4 cellular contexts compared by ENCODE assay signal in the genomic region with DNA sequence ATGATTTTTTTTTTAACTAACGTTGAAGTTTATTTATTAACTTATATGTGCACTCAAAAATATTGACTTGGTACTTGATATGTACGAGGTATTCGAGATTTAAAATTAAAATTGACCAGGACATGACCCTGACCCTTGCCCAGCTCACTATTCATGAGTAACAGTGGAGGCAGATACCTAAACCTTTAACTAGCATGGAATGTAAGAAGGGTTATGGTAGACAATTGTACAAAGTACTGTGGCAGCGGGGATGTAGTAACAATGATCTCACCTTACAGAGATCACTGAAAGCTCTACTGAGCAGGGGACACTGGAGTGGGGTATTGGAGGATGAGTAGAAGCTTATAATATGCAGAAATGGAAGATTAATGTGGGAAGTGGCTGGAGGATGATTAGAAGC.
TF ChIP-seq lines count a peak whose summit lies in the region.

No MANE protein-coding gene starts in this region.

TF ChIP-seq in A549, 52 proteins besides CTCF, POLR2A, EP300 and RAD21:
- TF ChIP-seq HOXA7 (CRISPR knock-in tag; IDR thresholded peaks at IDR 0.05) (no peak), HEYL (CRISPR knock-in tag; IDR thresholded peaks at IDR 0.05) (no peak), CBX8 (IDR thresholded peaks at IDR 0.05) (no peak), NPAS2 (CRISPR knock-in tag; IDR thresholded peaks at IDR 0.05; ENCODE audit: borderline replicate concordance) (no peak), FOSB (CRISPR knock-in tag; IDR thresholded peaks at IDR 0.05) (no peak), TFCP2L1 (CRISPR knock-in tag; IDR thresholded peaks at IDR 0.05) (no peak), BHLHE40 (IDR thresholded peaks at IDR 0.05; ENCODE audit: low read depth, low read length) (no peak), RFX5 (IDR thresholded peaks at IDR 0.05) (no peak), RARB (CRISPR knock-in tag; IDR thresholded peaks at IDR 0.05) (no peak)
- TF ChIP-seq, protein P1, sequence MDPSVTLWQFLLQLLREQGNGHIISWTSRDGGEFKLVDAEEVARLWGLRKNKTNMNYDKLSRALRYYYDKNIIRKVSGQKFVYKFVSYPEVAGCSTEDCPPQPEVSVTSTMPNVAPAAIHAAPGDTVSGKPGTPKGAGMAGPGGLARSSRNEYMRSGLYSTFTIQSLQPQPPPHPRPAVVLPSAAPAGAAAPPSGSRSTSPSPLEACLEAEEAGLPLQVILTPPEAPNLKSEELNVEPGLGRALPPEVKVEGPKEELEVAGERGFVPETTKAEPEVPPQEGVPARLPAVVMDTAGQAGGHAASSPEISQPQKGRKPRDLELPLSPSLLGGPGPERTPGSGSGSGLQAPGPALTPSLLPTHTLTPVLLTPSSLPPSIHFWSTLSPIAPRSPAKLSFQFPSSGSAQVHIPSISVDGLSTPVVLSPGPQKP (IDR thresholded peaks at IDR 0.05; ENCODE audit: low read depth, low read length), result no peak
- TF ChIP-seq, protein P2, sequence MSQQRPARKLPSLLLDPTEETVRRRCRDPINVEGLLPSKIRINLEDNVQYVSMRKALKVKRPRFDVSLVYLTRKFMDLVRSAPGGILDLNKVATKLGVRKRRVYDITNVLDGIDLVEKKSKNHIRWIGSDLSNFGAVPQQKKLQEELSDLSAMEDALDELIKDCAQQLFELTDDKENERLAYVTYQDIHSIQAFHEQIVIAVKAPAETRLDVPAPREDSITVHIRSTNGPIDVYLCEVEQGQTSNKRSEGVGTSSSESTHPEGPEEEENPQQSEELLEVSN (IDR thresholded peaks at IDR 0.05; ENCODE audit: borderline replicate concordance, low read depth), result no peak

TF ChIP-seq in GM23338, 12 proteins besides CTCF, POLR2A, EP300 and RAD21:
- TF ChIP-seq CREB1 (CRISPR knock-in tag; IDR thresholded peaks at IDR 0.05; ENCODE audit: low read depth), result no peak

TF ChIP-seq in H1, 55 proteins besides CTCF, POLR2A, EP300 and RAD21 (continues in another document):
- TF ChIP-seq SP1 (IDR thresholded peaks at IDR 0.05; ENCODE audit: low read depth, low read length) (no peak), FOSL1 (IDR thresholded peaks at IDR 0.05; ENCODE audit: insufficient read depth, low read depth, low read length) (no peak), CBX8 (IDR thresholded peaks at IDR 0.05; ENCODE audit: borderline replicate concordance, low read depth, low read length) (no peak), SAP30 (IDR thresholded peaks at IDR 0.05; ENCODE audit: insufficient read depth, insufficient replicate concordance, low read length) (no peak), KDM4A (IDR thresholded peaks at IDR 0.05; ENCODE audit: low read depth, low read length, severe bottlenecking) (no peak), TAF7 (optimal IDR thresholded peaks at IDR 0.05; ENCODE audit: borderline replicate concordance, low read depth, low read length) (no peak), YY1 (IDR thresholded peaks at IDR 0.05; ENCODE audit: low read depth, low read length) (no peak), RNF2 (IDR thresholded peaks at IDR 0.05; ENCODE audit: borderline replicate concordance, low read depth, low read length, missing control alignments, poor library complexity, severe bottlenecking) (no peak), CHD1 (IDR thresholded peaks at IDR 0.05; ENCODE audit: low read depth, low read length) (no peak), CBX5 (IDR thresholded peaks at IDR 0.05; ENCODE audit: low read depth, low read length) (no peak), CTBP2 (IDR thresholded peaks at IDR 0.05; ENCODE audit: borderline replicate concordance, insufficient read depth, insufficient read length, low read length) (no peak), HDAC6 (IDR thresholded peaks at IDR 0.05; ENCODE audit: low read depth, low read length) (no peak), NRF1 (IDR thresholded peaks at IDR 0.05; ENCODE audit: low read depth, low read length) (no peak), TBP (IDR thresholded peaks at IDR 0.05; ENCODE audit: low read depth, low read length) (no peak), KDM1A (IDR thresholded peaks at IDR 0.05; ENCODE audit: borderline replicate concordance, low read length) (no peak)
- TF ChIP-seq, protein P2 (IDR thresholded peaks at IDR 0.05), result no peak
- TF ChIP-seq, protein P3, sequence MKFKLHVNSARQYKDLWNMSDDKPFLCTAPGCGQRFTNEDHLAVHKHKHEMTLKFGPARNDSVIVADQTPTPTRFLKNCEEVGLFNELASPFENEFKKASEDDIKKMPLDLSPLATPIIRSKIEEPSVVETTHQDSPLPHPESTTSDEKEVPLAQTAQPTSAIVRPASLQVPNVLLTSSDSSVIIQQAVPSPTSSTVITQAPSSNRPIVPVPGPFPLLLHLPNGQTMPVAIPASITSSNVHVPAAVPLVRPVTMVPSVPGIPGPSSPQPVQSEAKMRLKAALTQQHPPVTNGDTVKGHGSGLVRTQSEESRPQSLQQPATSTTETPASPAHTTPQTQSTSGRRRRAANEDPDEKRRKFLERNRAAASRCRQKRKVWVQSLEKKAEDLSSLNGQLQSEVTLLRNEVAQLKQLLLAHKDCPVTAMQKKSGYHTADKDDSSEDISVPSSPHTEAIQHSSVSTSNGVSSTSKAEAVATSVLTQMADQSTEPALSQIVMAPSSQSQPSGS (IDR thresholded peaks at IDR 0.05; ENCODE audit: low read length), result no peak

TF ChIP-seq in HepG2, 621 proteins besides CTCF, POLR2A, EP300 and RAD21:
- TF ChIP-seq ZNF180 (CRISPR knock-in tag; IDR thresholded peaks at IDR 0.05; ENCODE audit: borderline replicate concordance, low read depth) (no peak), CHCHD3 (CRISPR knock-in tag; IDR thresholded peaks at IDR 0.05) (no peak), ISX (CRISPR knock-in tag; conservative IDR thresholded peaks at IDR 0.05) (no peak), MATR3 (CRISPR knock-in tag; IDR thresholded peaks at IDR 0.05) (no peak), ZNF24 (IDR thresholded peaks at IDR 0.05) (no peak), NCOA1 (CRISPR knock-in tag; IDR thresholded peaks at IDR 0.05) (no peak), GATAD2A (CRISPR knock-in tag; IDR thresholded peaks at IDR 0.05) (no peak), ZFP37 (CRISPR knock-in tag; IDR thresholded peaks at IDR 0.05; ENCODE audit: borderline replicate concordance) (no peak), ZNF747 (CRISPR knock-in tag; IDR thresholded peaks at IDR 0.05; ENCODE audit: borderline replicate concordance) (no peak), ZFX (CRISPR knock-in tag; IDR thresholded peaks at IDR 0.05; ENCODE audit: low read depth) (no peak), ZKSCAN1 (IDR thresholded peaks at IDR 0.05; ENCODE audit: low read length) (no peak), ZNF724P (CRISPR knock-in tag; IDR thresholded peaks at IDR 0.05; ENCODE audit: borderline replicate concordance) (no peak), TAF1 (CRISPR knock-in tag; IDR thresholded peaks at IDR 0.05) (no peak), GTF2F1 (IDR thresholded peaks at IDR 0.05; ENCODE audit: low read length) (no peak), KLF9 (CRISPR knock-in tag; IDR thresholded peaks at IDR 0.05; ENCODE audit: low read depth) (no peak), GATA4 (IDR thresholded peaks at IDR 0.05; ENCODE audit: borderline replicate concordance, low read depth) (no peak), NFYC (CRISPR knock-in tag; IDR thresholded peaks at IDR 0.05) (no peak), ZNF143 (CRISPR knock-in tag; IDR thresholded peaks at IDR 0.05) (no peak)
- TF ChIP-seq, protein P4, sequence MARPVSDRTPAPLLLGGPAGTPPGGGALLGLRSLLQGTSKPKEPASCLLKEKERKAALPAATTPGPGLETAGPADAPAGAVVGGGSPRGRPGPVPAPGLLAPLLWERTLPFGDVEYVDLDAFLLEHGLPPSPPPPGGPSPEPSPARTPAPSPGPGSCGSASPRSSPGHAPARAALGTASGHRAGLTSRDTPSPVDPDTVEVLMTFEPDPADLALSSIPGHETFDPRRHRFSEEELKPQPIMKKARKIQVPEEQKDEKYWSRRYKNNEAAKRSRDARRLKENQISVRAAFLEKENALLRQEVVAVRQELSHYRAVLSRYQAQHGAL (CRISPR knock-in tag; IDR thresholded peaks at IDR 0.05; ENCODE audit: not compliant biosample characterization), result no peak
- TF ChIP-seq, protein P5, sequence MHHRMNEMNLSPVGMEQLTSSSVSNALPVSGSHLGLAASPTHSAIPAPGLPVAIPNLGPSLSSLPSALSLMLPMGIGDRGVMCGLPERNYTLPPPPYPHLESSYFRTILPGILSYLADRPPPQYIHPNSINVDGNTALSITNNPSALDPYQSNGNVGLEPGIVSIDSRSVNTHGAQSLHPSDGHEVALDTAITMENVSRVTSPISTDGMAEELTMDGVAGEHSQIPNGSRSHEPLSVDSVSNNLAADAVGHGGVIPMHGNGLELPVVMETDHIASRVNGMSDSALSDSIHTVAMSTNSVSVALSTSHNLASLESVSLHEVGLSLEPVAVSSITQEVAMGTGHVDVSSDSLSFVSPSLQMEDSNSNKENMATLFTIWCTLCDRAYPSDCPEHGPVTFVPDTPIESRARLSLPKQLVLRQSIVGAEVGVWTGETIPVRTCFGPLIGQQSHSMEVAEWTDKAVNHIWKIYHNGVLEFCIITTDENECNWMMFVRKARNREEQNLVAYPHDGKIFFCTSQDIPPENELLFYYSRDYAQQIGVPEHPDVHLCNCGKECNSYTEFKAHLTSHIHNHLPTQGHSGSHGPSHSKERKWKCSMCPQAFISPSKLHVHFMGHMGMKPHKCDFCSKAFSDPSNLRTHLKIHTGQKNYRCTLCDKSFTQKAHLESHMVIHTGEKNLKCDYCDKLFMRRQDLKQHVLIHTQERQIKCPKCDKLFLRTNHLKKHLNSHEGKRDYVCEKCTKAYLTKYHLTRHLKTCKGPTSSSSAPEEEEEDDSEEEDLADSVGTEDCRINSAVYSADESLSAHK (CRISPR knock-in tag; IDR thresholded peaks at IDR 0.05; ENCODE audit: borderline replicate concordance), result no peak
